In the genomic region with DNA sequence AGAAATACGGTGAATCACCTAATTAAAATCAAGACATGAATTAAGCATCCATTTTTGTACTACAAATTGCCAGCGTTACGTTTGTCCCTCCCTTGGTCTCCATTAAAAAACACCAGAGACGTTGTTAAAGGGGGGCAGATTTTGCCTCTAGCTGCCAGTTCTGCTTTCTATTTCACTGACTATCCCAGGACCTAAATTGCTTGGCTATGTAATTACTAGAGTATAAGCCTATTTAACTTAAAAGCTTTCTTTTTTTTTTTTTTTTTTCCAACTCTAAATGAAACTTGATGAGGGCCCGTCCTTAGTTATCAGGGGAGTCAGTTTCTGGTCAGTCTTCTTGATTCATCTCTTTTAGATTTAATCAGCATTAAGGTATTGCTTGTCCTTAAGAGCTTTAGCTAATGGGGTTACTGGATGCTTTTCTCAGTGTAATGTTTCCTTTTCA, we compare ENCODE assay signal across 8 cellular contexts. TPM values are rescaled to one million over a fixed set of nuclear protein-coding genes. Genes with fewer than 3 reads are reported as not detected.
DNase-seq lines count a peak whose midpoint lies in the region; ATAC-seq and TF ChIP-seq lines count a peak whose summit lies in the region.

No MANE protein-coding gene starts in this region.

- in situ Hi-C loops in astrocyte of the spinal cord (cut with HindIII; ENCODE audit: low sequenced_read_pairs) = no loop called here

- no peak for TF ChIP-seq POLR2A in testis (IDR thresholded peaks at IDR 0.05)

- ATAC-seq in GM18858 (IDR thresholded peaks at IDR 0.05; ENCODE audit: unreplicated experiment) = no peak

- H3K36me3 ChIP-seq in testis (ENCODE audit: low read depth, missing control alignments) = no peaks in the 10 kb centered on the region

- H3K4me3 ChIP-seq in GM08714 (ENCODE audit: low read length) = peak overlapping the region; percentile 87
- H3K4me3 ChIP-seq in astrocyte of the spinal cord (ENCODE audit: low read depth, low read length) = peak overlapping the region; percentile 87
- peak overlapping the region; percentile 91 to 97 for H3K4me3 ChIP-seq in testis

- TF ChIP-seq CTCF in astrocyte of the spinal cord (IDR thresholded peaks at IDR 0.05; ENCODE audit: low read depth, low read length) = no peak
- no peak for TF ChIP-seq CTCF in testis (IDR thresholded peaks at IDR 0.05)

- H3K4me1 ChIP-seq in testis = peaks cover 14% of the 10 kb centered on the region

- peak; percentile 60 for DNase-seq in MV-4-11 (lab: John Stamatoyannopoulos, UW)
- DNase-seq in astrocyte of the spinal cord (ENCODE audit: low read depth, low spot score) = peak; percentile 46
- no peak for DNase-seq in testis
- DNase-seq in NCI-H2227 treated with DMSO at 0.1 percent for 48 hours (lab: John Stamatoyannopoulos, UW) = no peak
- no peak for DNase-seq in stimulated activated naive CD4-positive, alpha-beta T cell treated with Interleukin-2 at 50 U/mL for 16 hours (lab: John Stamatoyannopoulos, UW)

- WGBS in testis, 2 donors = 0% methylated on average over 5 of the region's 5 CpGs

- no peaks in the 10 kb centered on the region for H3K9me3 ChIP-seq in testis

- H3K27ac ChIP-seq in layer of hippocampus (ENCODE audit: low read depth, low read length) (peak overlapping the region; percentile 88), testis (peak overlapping the region; percentile 96 to 97)

- intact Hi-C loops in testis (cut with DNase I; ENCODE audit: low total_unique reads) = loop anchor here (5.0 kb wide), 1 partner anchor 623 kb away; no protein-coding TSS in a partner anchor

- H3K27me3 ChIP-seq in layer of hippocampus (ENCODE audit: control insufficient read depth, insufficient read depth, low read length) (no peaks in the 10 kb centered on the region), testis (no peaks in the 10 kb centered on the region)

RNA-seq across cellular contexts. Expression of a gene that starts 1.1 kb away (rescaled TPM):
- 10 to 100 TPM; 38.3 to 65.6 TPM for total RNA-seq in testis
- polyA plus RNA-seq in testis (ENCODE audit: insufficient read depth, low read depth, low replicate concordance) = 76.6 TPM

Comparison
In these comparisons a context has a peak if more than half of its experiments do, and no peak if none do; other contexts are left out.
1. DNase-seq: peak in MV-4-11 (single experiment) and astrocyte of the spinal cord (single experiment); none in testis (single experiment), NCI-H2227 treated with DMSO at 0.1 percent for 48 hours (single experiment) and stimulated activated naive CD4-positive, alpha-beta T cell treated with Interleukin-2 at 50 U/mL for 16 hours (single experiment).
2. Peak in every context shown above with its lines, with median percentiles within 50 percentile points of each other: H3K4me3 ChIP-seq.